Comparison of ENCODE assay signal across 13 cellular contexts in the genomic region with DNA sequence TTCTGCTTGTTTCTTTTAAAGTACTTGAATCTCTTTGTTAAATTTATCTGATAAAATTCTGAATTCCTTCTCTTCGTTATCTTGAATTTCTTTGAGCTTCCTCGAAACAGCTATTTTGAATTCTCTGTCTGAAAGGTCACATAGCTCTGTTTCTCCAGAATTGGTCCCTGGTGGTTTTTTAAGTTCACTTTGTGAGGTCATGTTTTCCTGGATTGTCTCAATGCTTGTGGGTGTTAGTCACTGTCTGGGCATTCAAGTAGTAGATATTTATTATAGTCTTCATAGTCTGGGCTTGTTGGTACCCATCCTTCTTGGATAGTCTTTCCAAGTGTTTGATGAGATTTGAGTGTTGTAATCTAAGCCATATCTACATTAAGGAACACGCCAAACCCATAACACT.
DNase-seq lines count a peak whose midpoint lies in the region; TF ChIP-seq lines count a peak whose summit lies in the region.
"Had no signal": no experiment of that assay in that cellular context is flagged by ENCODE, and none has a peak within 500 bp of the region (broad histone marks: within the 10 kb centered on the region; RNA-seq: fewer than 3 reads in every experiment).

No MANE protein-coding gene starts in this region.

- DNase-seq in GM03348 (ENCODE audit: low spot score): peak; percentile 41
- DNase-seq in fibroblast of the aortic adventitia (ENCODE audit: low read depth): peak; percentile 98
- peak; percentile 80 for DNase-seq in skeletal muscle cell (ENCODE audit: low read depth)
- DNase-seq in NCI-H526 treated with DMSO at 0.1 percent for 48 hours (lab: John Stamatoyannopoulos, UW): no peak
- DNase-seq in NCI-H1436 (lab: John Stamatoyannopoulos, UW): no peak
- no peak for DNase-seq in T-helper 1 cell
- DNase-seq in SIG-M5 treated with dmso at 0.1 percent for 504 hours (lab: John Stamatoyannopoulos, UW; ENCODE audit: unreplicated experiment): no peak
- DNase-seq: activated CD4-positive, alpha-beta T cell treated with anti-CD3 and anti-CD28 coated beads, Interleukin-2, amount 10 ng/mL, durations not matched to agents 24 days and 14 days; hippocampal formation; NCI-H1930; stomach had no signal

- no peak overlapping the region for H3K4me3 ChIP-seq in fibroblast of the aortic adventitia (ENCODE audit: low read depth, low read length)
- H3K4me3 ChIP-seq in skeletal muscle cell (ENCODE audit: low read depth, low read length): no peak overlapping the region
- H3K4me3 ChIP-seq: prostate gland, stomach had no signal

- H3K27ac ChIP-seq in VCaP: peak overlapping the region; percentile 48
- H3K27ac ChIP-seq: prostate gland had no signal

- no peak for TF ChIP-seq CTCF in VCaP (conservative IDR thresholded peaks at IDR 0.05)
- TF ChIP-seq CTCF in fibroblast of the aortic adventitia (IDR thresholded peaks at IDR 0.05; ENCODE audit: insufficient read depth, low read length): no peak

Comparison
In these comparisons a context has a peak if more than half of its experiments do, and no peak if none do; other contexts are left out.
1. DNase-seq: peak in GM03348 (single experiment), fibroblast of the aortic adventitia (single experiment) and skeletal muscle cell (single experiment); none in NCI-H526 treated with DMSO at 0.1 percent for 48 hours (single experiment), NCI-H1436 (single experiment), T-helper 1 cell (0 of 5) and SIG-M5 treated with dmso at 0.1 percent for 504 hours (single experiment).